ENCODE assay signal across 16 cellular contexts in genomic region chr2:187404431-187405110, GRCh38. TPM values are rescaled to one million over a fixed set of nuclear protein-coding genes. Genes with fewer than 3 reads are reported as not detected.
A peak's percentile ranks its signal among the peaks of the same experiment; 100 is the strongest.
DNase-seq lines count a peak whose midpoint lies in the region; ATAC-seq, FAIRE-seq and TF ChIP-seq lines count a peak whose summit lies in the region.
"Had no signal": no experiment of that assay in that cellular context is flagged by ENCODE, and none has a peak within 500 bp of the region (broad histone marks: within the 10 kb centered on the region; RNA-seq: fewer than 3 reads in every experiment).

No MANE protein-coding gene starts in this region.

- H3K4me3 Mint-ChIP-seq in astrocyte (ENCODE audit: unreplicated experiment) (no peak overlapping the region), neural progenitor cell (no peak overlapping the region)
- H3K4me3 Mint-ChIP-seq: activated CD8-positive, alpha-beta T cell treated with anti-CD3 and anti-CD28 coated beads for 36 hours; CD4-positive, CD25-positive, alpha-beta regulatory T cell had no signal

- H3K27ac Mint-ChIP-seq in astrocyte (ENCODE audit: unreplicated experiment) = no peak overlapping the region
- no peak overlapping the region for H3K27ac Mint-ChIP-seq in neural progenitor cell
- H3K27ac Mint-ChIP-seq: activated CD8-positive, alpha-beta T cell treated with anti-CD3 and anti-CD28 coated beads for 36 hours; CD4-positive, CD25-positive, alpha-beta regulatory T cell had no signal

- H3K9me3 ChIP-seq in astrocyte (ENCODE audit: insufficient read depth, low read depth, low read length) (no peaks in the 10 kb centered on the region), neural progenitor cell (ENCODE audit: low read depth) (no peaks in the 10 kb centered on the region), uterus (no peaks in the 10 kb centered on the region), OCI-LY7 (ENCODE audit: low read length) (no peaks in the 10 kb centered on the region)
- H3K9me3 ChIP-seq: SJSA1 had no signal

- no peaks in the 10 kb centered on the region for H3K9me2 ChIP-seq in OCI-LY7 (ENCODE audit: insufficient read depth, low read length)

- ATAC-seq in GM19351 (IDR thresholded peaks at IDR 0.05; ENCODE audit: unreplicated experiment) (no peak), left colon (no peak)
- ATAC-seq: activated CD8-positive, alpha-beta T cell treated with anti-CD3 and anti-CD28 coated beads for 36 hours had no signal

- H3K36me3 Mint-ChIP-seq in astrocyte (ENCODE audit: low read depth, unreplicated experiment) (no peaks in the 10 kb centered on the region), neural progenitor cell (no peaks in the 10 kb centered on the region)
- H3K36me3 Mint-ChIP-seq: CD4-positive, CD25-positive, alpha-beta regulatory T cell had no signal

- H3K9me3 Mint-ChIP-seq in astrocyte (ENCODE audit: unreplicated experiment) = no peaks in the 10 kb centered on the region
- no peaks in the 10 kb centered on the region for H3K9me3 Mint-ChIP-seq in neural progenitor cell
- H3K9me3 Mint-ChIP-seq: activated CD8-positive, alpha-beta T cell treated with anti-CD3 and anti-CD28 coated beads for 36 hours had no signal

- intact Hi-C loops in uterus (cut with DNase I; ENCODE audit: low total_unique reads) = no loop called here
- intact Hi-C loops in OCI-LY7 (cut with micrococcal nuclease; ENCODE audit: unreplicated experiment) = no loop called here
- intact Hi-C loops in left colon (cut with DNase I, micrococcal nuclease) = no loop called here

- POLR2A ChIA-PET in OCI-LY7 (lab: Charles Lee) = interaction anchor here (1.8 kb wide), 1 partner anchor 10 kb away, joined by 3 read pairs; no protein-coding TSS in a partner anchor

- H3K79me2 ChIP-seq in astrocyte (ENCODE audit: insufficient read depth, low read length) = no peaks in the 10 kb centered on the region
- H3K79me2 ChIP-seq in neural progenitor cell (ENCODE audit: low read depth) = no peaks in the 10 kb centered on the region
- no peaks in the 10 kb centered on the region for H3K79me2 ChIP-seq in OCI-LY7 (ENCODE audit: insufficient read depth, low read depth, low read length)
- H3K79me2 ChIP-seq: hepatocyte had no signal

- FAIRE-seq in astrocyte (lab: Jason Lieb, UNC) = peak; percentile 32
- FAIRE-seq: TTC549 had no signal

- H3K4me1 ChIP-seq in astrocyte (ENCODE audit: insufficient read depth, low read length) (no peaks in the 10 kb centered on the region), neural progenitor cell (peaks cover 25% of the 10 kb centered on the region), uterus (no peaks in the 10 kb centered on the region), OCI-LY7 (ENCODE audit: insufficient read depth, low read length, poor library complexity, severe bottlenecking) (no peaks in the 10 kb centered on the region)
- H3K4me1 ChIP-seq: SJSA1 had no signal

- no peaks in the 10 kb centered on the region for H3K27me3 Mint-ChIP-seq in astrocyte (ENCODE audit: low read depth, unreplicated experiment)
- no peaks in the 10 kb centered on the region for H3K27me3 Mint-ChIP-seq in neural progenitor cell (ENCODE audit: insufficient read depth, low read depth)
- H3K27me3 Mint-ChIP-seq: activated CD8-positive, alpha-beta T cell treated with anti-CD3 and anti-CD28 coated beads for 36 hours; CD4-positive, CD25-positive, alpha-beta regulatory T cell had no signal

- H3K36me3 ChIP-seq in astrocyte (ENCODE audit: insufficient read depth, low read length) (no peaks in the 10 kb centered on the region), neural progenitor cell (no peaks in the 10 kb centered on the region), uterus (no peaks in the 10 kb centered on the region), OCI-LY7 (ENCODE audit: insufficient read depth, low read length) (no peaks in the 10 kb centered on the region)
- H3K36me3 ChIP-seq: SJSA1 had no signal

- DNase-seq in astrocyte (ENCODE audit: low read depth) (no peak), fibroblast of mammary gland (ENCODE audit: low read depth) (peak; percentile 13), neural progenitor cell (ENCODE audit: low spot score) (no peak), uterus (no peak), OCI-LY7 (ENCODE audit: low spot score) (no peak), left colon (no peak)
- DNase-seq: activated CD8-positive, alpha-beta T cell treated with anti-CD3 and anti-CD28 coated beads for 36 hours; activated effector memory CD4-positive, alpha-beta T cell treated with Interleukin-2 at 50 U/mL for 16 hours; CD4-positive, CD25-positive, alpha-beta regulatory T cell; IMR-90; NCI-H1092; stimulated activated CD4-positive, alpha-beta T cell treated with anti-CD3 and anti-CD28 coated beads, Interleukin-15, amount 100 ng/mL, for 24 hours had no signal

- CTCF ChIA-PET in OCI-LY7 (lab: Charles Lee; ENCODE audit: unreplicated experiment) = no interaction called here

- BruUV-seq in OCI-LY7 (replicated peaks; lab: Mats Ljungman, UMichigan) = no TSS peak

- TF ChIP-seq CTCF in astrocyte (IDR thresholded peaks at IDR 0.05; ENCODE audit: insufficient read depth, low read depth, low read length) (no peak), fibroblast of mammary gland (conservative IDR thresholded peaks at IDR 0.05; ENCODE audit: control insufficient read depth, insufficient read depth, low read depth, low read length) (no peak), neural progenitor cell (IDR thresholded peaks at IDR 0.05) (no peak), uterus (IDR thresholded peaks at IDR 0.05) (no peak), OCI-LY7 (conservative IDR thresholded peaks at IDR 0.05; ENCODE audit: low read length) (no peak)

- no peak for TF ChIP-seq POLR2A in uterus (IDR thresholded peaks at IDR 0.05)

- H3K4me3 ChIP-seq in astrocyte (ENCODE audit: insufficient read depth, low read depth, low read length) = peak overlapping the region; percentile 10
- H3K4me3 ChIP-seq in fibroblast of mammary gland (ENCODE audit: control insufficient read depth, low read depth, low read length) = no peak overlapping the region
- H3K4me3 ChIP-seq in neural progenitor cell = no peak overlapping the region
- H3K4me3 ChIP-seq in uterus = peak overlapping the region in 1 of 2 donors; percentile 7
- no peak overlapping the region for H3K4me3 ChIP-seq in OCI-LY7 (ENCODE audit: low read depth, low read length, poor library complexity, severe bottlenecking)
- H3K4me3 ChIP-seq: hepatocyte, SJSA1 had no signal

- H3F3A ChIP-seq in neural progenitor cell (ENCODE audit: low read depth) = no peaks in the 10 kb centered on the region

- H3K4me1 Mint-ChIP-seq in astrocyte (ENCODE audit: low read depth, unreplicated experiment) (peaks cover 2% of the 10 kb centered on the region), neural progenitor cell (peaks cover 20% of the 10 kb centered on the region)
- H3K4me1 Mint-ChIP-seq: CD4-positive, CD25-positive, alpha-beta regulatory T cell had no signal

- no peak overlapping the region for H3K27ac ChIP-seq in astrocyte (ENCODE audit: low read depth, low read length)
- no peak overlapping the region for H3K27ac ChIP-seq in neural progenitor cell
- H3K27ac ChIP-seq in uterus = peak overlapping the region; percentile 58 to 76
- no peak overlapping the region for H3K27ac ChIP-seq in OCI-LY7 (ENCODE audit: low read depth, low read length, poor library complexity, severe bottlenecking)
- H3K27ac ChIP-seq: hepatocyte, SJSA1 had no signal

- H3K4me2 ChIP-seq in astrocyte (ENCODE audit: low read length) (peak overlapping the region; percentile 68), neural progenitor cell (no peak overlapping the region), OCI-LY7 (ENCODE audit: low read length) (no peak overlapping the region)
- H3K4me2 ChIP-seq: hepatocyte had no signal

- H2AFZ ChIP-seq in astrocyte (ENCODE audit: low read depth, low read length) (peak overlapping the region; percentile 62), neural progenitor cell (replicated peaks) (peak overlapping the region; percentile 90), OCI-LY7 (ENCODE audit: low read length) (no peak overlapping the region)
- H2AFZ ChIP-seq: hepatocyte had no signal

- H3K27me3 ChIP-seq in astrocyte (ENCODE audit: insufficient read depth, low read length) (no peaks in the 10 kb centered on the region), neural progenitor cell (no peaks in the 10 kb centered on the region), uterus (no peaks in the 10 kb centered on the region)
- H3K27me3 ChIP-seq: hepatocyte had no signal

- H3K9ac ChIP-seq in astrocyte (ENCODE audit: low read length) (peak overlapping the region; percentile 36), neural progenitor cell (no peak overlapping the region)

- no peaks in the 10 kb centered on the region for H4K20me1 ChIP-seq in astrocyte (ENCODE audit: insufficient read depth, low read length)
- H4K20me1 ChIP-seq in neural progenitor cell (ENCODE audit: low read depth) = no peaks in the 10 kb centered on the region
- H4K20me1 ChIP-seq in OCI-LY7 (ENCODE audit: insufficient read depth, low read length) = no peaks in the 10 kb centered on the region

RNA-seq across cellular contexts. Expression of gene CALCRL, which starts 43.5 kb away (rescaled TPM):
- total RNA-seq in astrocyte = 4.3 and 6.5 TPM in 2 replicates
- total RNA-seq in neural progenitor cell (ENCODE audit: low replicate concordance) = 1.3 and 4.8 TPM in 2 replicates
- total RNA-seq in uterus = 100 to 1,000 TPM in 2 of 4 donors, 10 to 100 TPM in 2; 50.0 to 182 (median 104) TPM
- not detected in 2 replicates for total RNA-seq in OCI-LY7 (2014; rRNA removed; shearing (Covaris generic))
- total RNA-seq in OCI-LY7 (2022) = not detected in 2 replicates
- 1 to 10 TPM; 4.1 to 8.3 TPM for total RNA-seq in left colon

Comparison
In these comparisons a context has a peak if more than half of its experiments do, and no peak if none do; other contexts are left out.
1. H3K27ac ChIP-seq: peak in uterus (2 of 2); none in astrocyte (single experiment), neural progenitor cell (single experiment) and OCI-LY7 (single experiment).